8 cellular contexts compared by ENCODE assay signal in genomic region chr15:99100245-99101173, GRCh38. TPM values are rescaled to one million over a fixed set of nuclear protein-coding genes. Genes with fewer than 3 reads are reported as not detected.
DNase-seq lines count a peak whose midpoint lies in the region; ATAC-seq, FAIRE-seq and TF ChIP-seq lines count a peak whose summit lies in the region.

No MANE protein-coding gene starts in this region.

- TF ChIP-seq CTCF in chondrocyte (IDR thresholded peaks at IDR 0.05): peak; percentile 95
- TF ChIP-seq CTCF in keratinocyte (optimal IDR thresholded peaks at IDR 0.05 in 1 of 3, IDR thresholded peaks at IDR 0.05 in 1 of 3, conservative IDR thresholded peaks at IDR 0.05 in 1 of 3; ENCODE audit: extremely low read depth in 1 of 3, insufficient read depth in 2 of 3, low read length in 3 of 3): peak; percentile 73 to 96 (median 90)

- ATAC-seq in GM21447 (IDR thresholded peaks at IDR 0.05; ENCODE audit: unreplicated experiment) (peak; percentile 45), HG03520 (IDR thresholded peaks at IDR 0.05; ENCODE audit: unreplicated experiment) (no peak)

- no peaks in the 10 kb centered on the region for H3K4me1 ChIP-seq in keratinocyte (ENCODE audit: control insufficient read depth, extremely low read depth, insufficient read depth, low read length)

- H4K20me1 ChIP-seq in keratinocyte (ENCODE audit: control insufficient read depth, extremely low read depth, insufficient read depth, low read length): no peaks in the 10 kb centered on the region

- H3K27ac Mint-ChIP-seq in chondrocyte (ENCODE audit: unreplicated experiment): no peak overlapping the region

- no peak overlapping the region for H3K27ac ChIP-seq in keratinocyte (ENCODE audit: control insufficient read depth, insufficient read depth, low read length)

- peak overlapping the region; percentile 64 for H3K4me3 Mint-ChIP-seq in chondrocyte (ENCODE audit: unreplicated experiment)

- H3K4me1 Mint-ChIP-seq in chondrocyte (ENCODE audit: low read depth): peaks cover 3% of the 10 kb centered on the region

- H3K27me3 ChIP-seq in keratinocyte (ENCODE audit: control insufficient read depth, extremely low read depth, insufficient read depth, low read length): peaks cover 46% of the 10 kb centered on the region

- no peaks in the 10 kb centered on the region for H3K36me3 Mint-ChIP-seq in chondrocyte (ENCODE audit: low read depth)

- H3K27me3 Mint-ChIP-seq in chondrocyte (ENCODE audit: low read depth): peaks cover 4% of the 10 kb centered on the region

- H3K36me3 ChIP-seq in keratinocyte (ENCODE audit: control insufficient read depth in 2 of 2, extremely low read depth in 1 of 2, insufficient read depth in 2 of 2, low read length in 2 of 2): no peaks in the 10 kb centered on the region

- FAIRE-seq in keratinocyte (lab: Jason Lieb, UNC): no peak

- H3K9me1 ChIP-seq in keratinocyte (ENCODE audit: control insufficient read depth, extremely low read depth, insufficient read depth, low read length): no peaks in the 10 kb centered on the region

- peak overlapping the region; percentile 46 for H3K4me2 ChIP-seq in keratinocyte (ENCODE audit: control insufficient read depth, extremely low read depth, insufficient read depth, low read depth, low read length)

- H3K79me2 ChIP-seq in keratinocyte (ENCODE audit: control insufficient read depth, insufficient read depth, low read length): no peaks in the 10 kb centered on the region

- no peak overlapping the region for H3K9ac ChIP-seq in keratinocyte (ENCODE audit: control insufficient read depth, extremely low read depth, insufficient read depth, low read length)

- dilution Hi-C loops in keratinocyte (cut with MboI; ENCODE audit: extremely low pct_ligation_motif_present, low sequenced_read_pairs): no loop called here

- DNase-seq in CD1c-positive myeloid dendritic cell (ENCODE audit: extremely low spot score) (peak; percentile 44), NCI-H1417 (lab: John Stamatoyannopoulos, UW) (peak; percentile 79 to 87 (median 86)), T-helper 9 cell (peak; percentile 35), chondrocyte (ENCODE audit: low spot score) (peak; percentile 94), keratinocyte (ENCODE audit: low read depth, low spot score) (no peak)
- peak; percentile 52 for DNase-seq in stimulated activated CD4-positive, alpha-beta T cell treated with anti-CD3 and anti-CD28 coated beads, Interleukin-12 subunit alpha, Interleukin-12 subunit beta, amount 100 ng/mL, for 4 hours

- H2AFZ ChIP-seq in keratinocyte (ENCODE audit: control insufficient read depth, low read length): peak overlapping the region; percentile 19

- H3K4me3 ChIP-seq in keratinocyte (ENCODE audit: control insufficient read depth in 2 of 3, extremely low read depth in 1 of 3, insufficient read depth in 2 of 3, low read depth in 1 of 3, low read length in 3 of 3): peak overlapping the region in 2 of 3 experiments; percentile 21

- no peaks in the 10 kb centered on the region for H3K9me3 ChIP-seq in keratinocyte (ENCODE audit: control insufficient read depth, low read depth, low read length)

- no peaks in the 10 kb centered on the region for H3K9me3 Mint-ChIP-seq in chondrocyte (ENCODE audit: low read depth)

RNA-seq across cellular contexts. Expression of gene SYNM, which starts 4.4 kb away (rescaled TPM):
- total RNA-seq in chondrocyte: 13.2 to 23.4 TPM (median 22.1 TPM) in 3 replicates
- 0.04 to 0.10 TPM (median 0.09 TPM) in 3 replicates for polyA plus RNA-seq in keratinocyte
- 0.25 TPM for polyA plus RNA-seq in keratinocyte (2011; ENCODE audit: low read depth)
- polyA plus RNA-seq in keratinocyte (2011; cell fraction: cytosol; rRNA removed): 0.01 TPM in 2 replicates
- polyA plus RNA-seq in keratinocyte (2011; cell fraction: nucleus; rRNA removed): 0.20 and 0.23 TPM in 2 replicates
- 0.24 and 0.29 TPM in 2 replicates for polyA plus RNA-seq in keratinocyte (2012; ENCODE audit: low replicate concordance)
- polyA minus RNA-seq in keratinocyte: 0.03 to 0.52 TPM (median 0.10 TPM) in 3 replicates
- polyA minus RNA-seq in keratinocyte (2011; cell fraction: cytosol; rRNA and poly(A)+ RNA removed): not detected
- polyA minus RNA-seq in keratinocyte (2011; cell fraction: nucleus; rRNA and poly(A)+ RNA removed): 0.11 and 0.31 TPM in 2 replicates
